ENCODE assay signal across 17 cellular contexts in genomic region chr17:45038771-45039634, GRCh38. TPM values are rescaled to one million over a fixed set of nuclear protein-coding genes. Genes with fewer than 3 reads are reported as not detected.
DNase-seq lines count a peak whose midpoint lies in the region; ATAC-seq, FAIRE-seq and TF ChIP-seq lines count a peak whose summit lies in the region.
"Had no signal": no experiment of that assay in that cellular context is flagged by ENCODE, and none has a peak within 500 bp of the region (broad histone marks: within the 10 kb centered on the region; RNA-seq: fewer than 3 reads in every experiment).

No MANE protein-coding gene starts in this region.

- TF ChIP-seq RAD21 in GM12878 (IDR thresholded peaks at IDR 0.05; ENCODE audit: insufficient read depth, low read depth, low read length) = no peak

- H3K27ac Mint-ChIP-seq in activated CD8-positive, alpha-beta T cell treated with anti-CD3 and anti-CD28 coated beads, Interleukin-2, amount 10 ng/mL, durations not matched to agents 7 days and 5 days = peak overlapping the region; percentile 21
- no peak overlapping the region for H3K27ac Mint-ChIP-seq in activated CD8-positive, alpha-beta T cell treated with anti-CD3 and anti-CD28 coated beads for 36 hours
- H3K27ac Mint-ChIP-seq in T-cell = no peak overlapping the region

- no peak for FAIRE-seq in GM12878 (lab: Jason Lieb, UNC)
- FAIRE-seq: A204.1, islet of Langerhans had no signal

- H3K4me3 ChIP-seq in GM12878 (no peak overlapping the region), thyroid gland (replicated peaks in 1 of 3) (no peak overlapping the region)
- H3K4me3 ChIP-seq: smooth muscle cell, suprapubic skin had no signal

- H3K9me3 ChIP-seq in GM12878 (replicated peaks; ENCODE audit: control insufficient read depth, insufficient read depth, low read length) (no peaks in the 10 kb centered on the region), thyroid gland (no peaks in the 10 kb centered on the region)
- H3K9me3 ChIP-seq: Caco-2, suprapubic skin had no signal

- SMC1A ChIA-PET in GM12878 (lab: Charles Lee; ENCODE audit: uncharacterized antibody, unreplicated experiment) = interaction anchor here (1.2 to 2.9 kb wide), 11 partner anchors 9 to 119 kb away, joined by 3 to 30 read pairs (median 8); partner anchors contain the start of genes DCAKD and NMT1

- no peaks in the 10 kb centered on the region for H3K27me3 Mint-ChIP-seq in activated CD8-positive, alpha-beta T cell treated with anti-CD3 and anti-CD28 coated beads, Interleukin-2, amount 10 ng/mL, durations not matched to agents 7 days and 5 days (ENCODE audit: low read depth)
- H3K27me3 Mint-ChIP-seq in activated CD8-positive, alpha-beta T cell treated with anti-CD3 and anti-CD28 coated beads for 36 hours = no peaks in the 10 kb centered on the region
- no peaks in the 10 kb centered on the region for H3K27me3 Mint-ChIP-seq in T-cell
- H3K27me3 Mint-ChIP-seq: IgD-negative memory B cell had no signal

- no peak for TF ChIP-seq CTCF in activated CD8-positive, alpha-beta T cell treated with anti-CD3 and anti-CD28 coated beads for 36 hours (IDR thresholded peaks at IDR 0.05)
- no peak for TF ChIP-seq CTCF in GM12878 (IDR thresholded peaks at IDR 0.05 in 2 of 3, conservative IDR thresholded peaks at IDR 0.05 in 1 of 3; ENCODE audit: control insufficient read depth in 2 of 3, extremely low read depth in 1 of 3, insufficient read depth in 1 of 3, low read depth in 3 of 3, low read length in 3 of 3)
- TF ChIP-seq CTCF in thyroid gland (IDR thresholded peaks at IDR 0.05) = no peak

- no peak for DNase-seq in activated CD8-positive, alpha-beta T cell treated with anti-CD3 and anti-CD28 coated beads, Interleukin-2, amount 10 ng/mL, durations not matched to agents 7 days and 5 days
- DNase-seq in activated CD8-positive, alpha-beta T cell treated with anti-CD3 and anti-CD28 coated beads for 36 hours = no peak
- DNase-seq in GM12878 (ENCODE audit: low read depth, low spot score) (no peak), left kidney (ENCODE audit: low read depth, low spot score) (peak; percentile 75), thyroid gland (peak; percentile 87 to 92), T-helper 9 cell (no peak), T-cell (no peak)
- DNase-seq: Caco-2, foreskin melanocyte, NCI-H146 had no signal

- no peaks in the 10 kb centered on the region for H4K20me1 ChIP-seq in GM12878 (ENCODE audit: control insufficient read depth, insufficient read depth)

- TSS peak; percentile 43 for BruUV-seq in GM12878 (replicated peaks; lab: Mats Ljungman, UMichigan)

- CTCF ChIA-PET in activated CD8-positive, alpha-beta T cell treated with anti-CD3 and anti-CD28 coated beads, Interleukin-2, amount 10 ng/mL, durations not matched to agents 7 days and 5 days (lab: Charles Lee) = interaction anchor here (1.5 to 1.6 kb wide), 2 partner anchors 11 to 17 kb away, joined by 3 to 8 read pairs; no protein-coding TSS in a partner anchor
- CTCF ChIA-PET in activated CD8-positive, alpha-beta T cell treated with anti-CD3 and anti-CD28 coated beads for 36 hours (lab: Charles Lee) = interaction anchor here (1.5 to 1.6 kb wide), 2 partner anchors 10 to 17 kb away, joined by 4 to 7 read pairs; no protein-coding TSS in a partner anchor
- CTCF ChIA-PET in GM12878 (lab: Yijun Ruan, JAX) = interaction anchor here (0.7 to 4.3 kb wide), 11 partner anchors 10 to 1021 kb away, joined by 3 to 24 read pairs (median 7); partner anchors contain the start of gene ACBD4
- CTCF ChIA-PET in T-cell (lab: Charles Lee) = no interaction called here

- no peak for TF ChIP-seq POLR2A in GM12878 (IDR thresholded peaks at IDR 0.05; ENCODE audit: low read depth, low read length)
- TF ChIP-seq POLR2A in thyroid gland (IDR thresholded peaks at IDR 0.05) = peak in 1 of 2 donors; percentile 22

- H3K4me1 ChIP-seq in GM12878 (ENCODE audit: control insufficient read depth, insufficient read depth, low read length) = peaks cover 6% of the 10 kb centered on the region
- H3K4me1 ChIP-seq in thyroid gland = peaks cover 33 to 36% of the 10 kb centered on the region in 2 donors

- peak overlapping the region; percentile 69 for H3K27ac ChIP-seq in GM12878 (ENCODE audit: control insufficient read depth, insufficient read depth)
- peak overlapping the region; percentile 58 to 77 (median 65) for H3K27ac ChIP-seq in thyroid gland
- H3K27ac ChIP-seq: suprapubic skin had no signal

- in situ Hi-C loops in GM12878 (cut with MboI) = no loop called here

- no peak for TF ChIP-seq EP300 in GM12878 (IDR thresholded peaks at IDR 0.05; ENCODE audit: borderline replicate concordance in 1 of 2, control insufficient read depth in 1 of 2, low read depth in 2 of 2, low read length in 2 of 2)

- POLR2A ChIA-PET in activated CD8-positive, alpha-beta T cell treated with anti-CD3 and anti-CD28 coated beads, Interleukin-2, amount 10 ng/mL, durations not matched to agents 7 days and 5 days (lab: Charles Lee) = no interaction called here
- POLR2A ChIA-PET in activated CD8-positive, alpha-beta T cell treated with anti-CD3 and anti-CD28 coated beads for 36 hours (lab: Charles Lee) = interaction anchor here (0.8 to 1.5 kb wide), 5 partner anchors 10 to 92 kb away, joined by 3 read pairs; partner anchors contain the start of gene DCAKD
- POLR2A ChIA-PET in GM12878 (lab: Charles Lee) = interaction anchor here (0.5 to 4.2 kb wide), 12 partner anchors 8 to 139 kb away, joined by 3 to 34 read pairs (median 4); partner anchors contain the start of genes DCAKD, HEXIM1 and NMT1
- POLR2A ChIA-PET in T-cell (lab: Charles Lee) = no interaction called here

- H3K4me2 ChIP-seq in GM12878 (ENCODE audit: control insufficient read depth, insufficient read depth) = no peak overlapping the region
- H3K4me2 ChIP-seq: smooth muscle cell had no signal

- H3K36me3 ChIP-seq in GM12878 (ENCODE audit: control insufficient read depth in 2 of 2, insufficient read depth in 2 of 2, low read length in 1 of 2) (no peaks in the 10 kb centered on the region; a peak in 2 of 4 replicates), thyroid gland (peaks cover 3 to 4% of the 10 kb centered on the region in 2 donors)

- H3K36me3 Mint-ChIP-seq in activated CD8-positive, alpha-beta T cell treated with anti-CD3 and anti-CD28 coated beads, Interleukin-2, amount 10 ng/mL, durations not matched to agents 7 days and 5 days (ENCODE audit: low read depth) = peaks cover 16% of the 10 kb centered on the region
- H3K36me3 Mint-ChIP-seq in activated CD8-positive, alpha-beta T cell treated with anti-CD3 and anti-CD28 coated beads for 36 hours (ENCODE audit: low read depth) = peaks cover 16% of the 10 kb centered on the region
- peaks cover 13% of the 10 kb centered on the region for H3K36me3 Mint-ChIP-seq in T-cell

- peak overlapping the region; percentile 4; the same call in 1 of the 2 replicates for H3K9ac ChIP-seq in GM12878 (ENCODE audit: control insufficient read depth, insufficient read depth, low read length)

- no peak for ATAC-seq in activated CD8-positive, alpha-beta T cell treated with anti-CD3 and anti-CD28 coated beads, Interleukin-2, amount 10 ng/mL, durations not matched to agents 7 days and 5 days
- ATAC-seq in activated CD8-positive, alpha-beta T cell treated with anti-CD3 and anti-CD28 coated beads for 36 hours = no peak
- ATAC-seq in GM12878 (no peak), T-cell (replicated peaks in 1 of 4) (no peak), HG02981 (IDR thresholded peaks at IDR 0.05; ENCODE audit: unreplicated experiment) (no peak)

- intact Hi-C loops in activated CD8-positive, alpha-beta T cell treated with anti-CD3 and anti-CD28 coated beads for 36 hours (cut with micrococcal nuclease) = no loop called here
- intact Hi-C loops in GM12878 (cut with micrococcal nuclease; ENCODE audit: unreplicated experiment) = no loop called here
- intact Hi-C loops in thyroid gland (cut with DNase I) = no loop called here

- no peaks in the 10 kb centered on the region for H3K9me3 Mint-ChIP-seq in activated CD8-positive, alpha-beta T cell treated with anti-CD3 and anti-CD28 coated beads, Interleukin-2, amount 10 ng/mL, durations not matched to agents 7 days and 5 days (ENCODE audit: insufficient read depth)
- no peaks in the 10 kb centered on the region for H3K9me3 Mint-ChIP-seq in activated CD8-positive, alpha-beta T cell treated with anti-CD3 and anti-CD28 coated beads for 36 hours
- H3K9me3 Mint-ChIP-seq in T-cell = no peaks in the 10 kb centered on the region
- H3K9me3 Mint-ChIP-seq: IgD-negative memory B cell, neural crest cell had no signal

- WGBS in GM12878 (ENCODE audit: insufficient coverage, insufficient replicate concordance, low lambda C conversion rate, missing lambda C conversion rate) = 81% methylated on average over 12 of the region's 12 CpGs
- 62 to 75% methylated on average over 11 to 12 of the region's 12 CpGs for WGBS in thyroid gland, 2 donors

- H3K27me3 ChIP-seq in GM12878 (replicated peaks in 1 of 2; ENCODE audit: control insufficient read depth in 2 of 2, insufficient read depth in 2 of 2, low read length in 1 of 2) (no peaks in the 10 kb centered on the region), thyroid gland (no peaks in the 10 kb centered on the region)
- H3K27me3 ChIP-seq: suprapubic skin had no signal

- H3K4me3 Mint-ChIP-seq in activated CD8-positive, alpha-beta T cell treated with anti-CD3 and anti-CD28 coated beads, Interleukin-2, amount 10 ng/mL, durations not matched to agents 7 days and 5 days = no peak overlapping the region
- H3K4me3 Mint-ChIP-seq in activated CD8-positive, alpha-beta T cell treated with anti-CD3 and anti-CD28 coated beads for 36 hours = no peak overlapping the region
- no peak overlapping the region for H3K4me3 Mint-ChIP-seq in T-cell
- H3K4me3 Mint-ChIP-seq: neural crest cell had no signal

- no peak overlapping the region for H2AFZ ChIP-seq in GM12878 (ENCODE audit: control insufficient read depth, low read depth, low read length)

- RAD21 ChIA-PET in GM12878 (lab: Charles Lee; ENCODE audit: unreplicated experiment) = interaction anchor here (1.3 to 3.1 kb wide), 6 partner anchors 11 to 118 kb away, joined by 5 to 26 read pairs (median 8); partner anchors contain the start of genes DCAKD and NMT1

- peaks cover 5% of the 10 kb centered on the region for H3K4me1 Mint-ChIP-seq in activated CD8-positive, alpha-beta T cell treated with anti-CD3 and anti-CD28 coated beads, Interleukin-2, amount 10 ng/mL, durations not matched to agents 7 days and 5 days (ENCODE audit: low read depth)
- peaks cover 24% of the 10 kb centered on the region for H3K4me1 Mint-ChIP-seq in activated CD8-positive, alpha-beta T cell treated with anti-CD3 and anti-CD28 coated beads for 36 hours (ENCODE audit: low read depth)
- peaks cover 17 to 22% (median 21%) of the 10 kb centered on the region in 3 donors for H3K4me1 Mint-ChIP-seq in T-cell

- H3K79me2 ChIP-seq in GM12878 (ENCODE audit: control insufficient read depth, insufficient read depth, low read length) = peaks cover 19% of the 10 kb centered on the region

RNA-seq across cellular contexts. Expression of gene DCAKD, which starts 12.4 kb away (rescaled TPM):
- 10 to 100 TPM; 32.9 to 33.7 TPM for total RNA-seq in activated CD8-positive, alpha-beta T cell treated with anti-CD3 and anti-CD28 coated beads, Interleukin-2, amount 10 ng/mL, durations not matched to agents 7 days and 5 days
- total RNA-seq in activated CD8-positive, alpha-beta T cell treated with anti-CD3 and anti-CD28 coated beads for 36 hours = 10 to 100 TPM; 34.3 to 35.8 TPM
- 35.2 and 43.0 TPM in 2 replicates for total RNA-seq in GM12878 (2013; cell fraction: nucleolus; rRNA removed)
- total RNA-seq in GM12878 (2014; rRNA removed) = 49.4 and 62.7 TPM in 2 replicates
- total RNA-seq in GM12878 (2014; rRNA removed; fragmentation: Illumina TruSeq; extraction: Trizol) = 23.0 and 27.9 TPM in 2 replicates
- total RNA-seq in GM12878 (2021) = 44.4 and 45.8 TPM in 2 replicates
- polyA plus RNA-seq in GM12878 (2011; ENCODE audit: low read depth) = 11.7 TPM
- 14.1 and 32.8 TPM in 2 replicates for polyA plus RNA-seq in GM12878 (2011; rRNA removed)
- 55.7 and 60.8 TPM in 2 replicates for polyA plus RNA-seq in GM12878 (2011; cell fraction: cytosol; rRNA removed)
- 57.5 and 71.0 TPM in 2 replicates for polyA plus RNA-seq in GM12878 (2011; cell fraction: nucleus; rRNA removed)
- polyA plus RNA-seq in GM12878 (2012) = 26.3 and 28.2 TPM in 2 replicates
- polyA plus RNA-seq in GM12878 (2014; fragmentation: Illumina TruSeq; extraction: Trizol) = 18.9 and 21.5 TPM in 2 replicates
- polyA plus RNA-seq in GM12878 (2014; fragmentation: Nextera tagmentation; extraction: Ambion mirVana) = 10 to 100 TPM; 11.6 to 11.7 TPM
- 45.7 and 46.5 TPM in 2 replicates for polyA plus RNA-seq in GM12878 (2014; rRNA removed)
- 10 to 100 TPM; 43.8 to 46.1 TPM for polyA plus RNA-seq in GM12878 (2016; fragmentation: Nextera tagmentation; extraction: Ambion mirVana)
- polyA minus RNA-seq in GM12878 (2011; rRNA and poly(A)+ RNA removed) = 29.1 and 56.8 TPM in 2 replicates
- 22.7 and 27.9 TPM in 2 replicates for polyA minus RNA-seq in GM12878 (2011; cell fraction: cytosol; rRNA and poly(A)+ RNA removed)
- 21.2 and 26.2 TPM in 2 replicates for polyA minus RNA-seq in GM12878 (2011; cell fraction: nucleus; rRNA and poly(A)+ RNA removed)
- total RNA-seq in thyroid gland = 100 to 1,000 TPM in 1 of 4 donors, 10 to 100 TPM in 3; 53.5 to 102 (median 72.9) TPM
- 10 to 100 TPM; 18.7 to 40.7 (median 29.7) TPM for total RNA-seq in T-cell

RNA-seq across cellular contexts. Expression of gene NMT1, which starts 22.1 kb away (rescaled TPM):
- 100 to 1,000 TPM; 125 to 143 TPM for total RNA-seq in activated CD8-positive, alpha-beta T cell treated with anti-CD3 and anti-CD28 coated beads, Interleukin-2, amount 10 ng/mL, durations not matched to agents 7 days and 5 days
- 100 to 1,000 TPM; 156 to 169 TPM for total RNA-seq in activated CD8-positive, alpha-beta T cell treated with anti-CD3 and anti-CD28 coated beads for 36 hours
- 95.0 and 103 TPM in 2 replicates for total RNA-seq in GM12878 (2013; cell fraction: nucleolus; rRNA removed)
- total RNA-seq in GM12878 (2014; rRNA removed) (118 and 121 TPM in 2 replicates), GM12878 (2014; rRNA removed; fragmentation: Illumina TruSeq; extraction: Trizol) (391 and 395 TPM in 2 replicates), GM12878 (2021) (204 and 223 TPM in 2 replicates), thyroid gland (10 to 100 TPM; 71.7 to 98.9 (median 85.2) TPM), T-cell (100 to 1,000 TPM in 3 of 5 donors, 10 to 100 TPM in 2; 79.5 to 139 (median 125) TPM)
- polyA plus RNA-seq in GM12878 (2011; ENCODE audit: low read depth) = 42.9 TPM
- polyA plus RNA-seq in GM12878 (2011; rRNA removed) (116 and 138 TPM in 2 replicates), GM12878 (2014; fragmentation: Illumina TruSeq; extraction: Trizol) (80.7 and 216 TPM in 2 replicates), GM12878 (2014; fragmentation: Nextera tagmentation; extraction: Ambion mirVana) (100 to 1,000 TPM; 282 to 342 TPM), GM12878 (2014; rRNA removed) (96.7 and 112 TPM in 2 replicates), GM12878 (2016; fragmentation: Nextera tagmentation; extraction: Ambion mirVana) (100 to 1,000 TPM; 221 to 226 TPM)
- polyA plus RNA-seq in GM12878 (2011; cell fraction: cytosol; rRNA removed) = 65.2 and 75.7 TPM in 2 replicates
- polyA plus RNA-seq in GM12878 (2011; cell fraction: nucleus; rRNA removed) = 129 and 147 TPM in 2 replicates
- polyA plus RNA-seq in GM12878 (2012) = 87.9 and 96.7 TPM in 2 replicates
- 62.4 and 90.4 TPM in 2 replicates for polyA minus RNA-seq in GM12878 (2011; rRNA and poly(A)+ RNA removed)
- polyA minus RNA-seq in GM12878 (2011; cell fraction: cytosol; rRNA and poly(A)+ RNA removed) = 128 and 150 TPM in 2 replicates
- 33.1 and 219 TPM in 2 replicates for polyA minus RNA-seq in GM12878 (2011; cell fraction: nucleus; rRNA and poly(A)+ RNA removed)

Comparison
In these comparisons a context has a peak if more than half of its experiments do, and no peak if none do; other contexts are left out.
1. POLR2A ChIA-PET loops: an anchor here in activated CD8-positive, alpha-beta T cell treated with anti-CD3 and anti-CD28 coated beads for 36 hours (0.8 to 1.5 kb wide) and GM12878 (0.5 to 4.2 kb wide); none called in activated CD8-positive, alpha-beta T cell treated with anti-CD3 and anti-CD28 coated beads, Interleukin-2, amount 10 ng/mL, durations not matched to agents 7 days and 5 days and T-cell.
2. DNase-seq: peak in left kidney (single experiment) and thyroid gland (2 of 2); none in activated CD8-positive, alpha-beta T cell treated with anti-CD3 and anti-CD28 coated beads, Interleukin-2, amount 10 ng/mL, durations not matched to agents 7 days and 5 days (single experiment), activated CD8-positive, alpha-beta T cell treated with anti-CD3 and anti-CD28 coated beads for 36 hours (single experiment), GM12878 (single experiment), T-helper 9 cell (single experiment) and T-cell (0 of 34).
3. CTCF ChIA-PET loops: an anchor here in activated CD8-positive, alpha-beta T cell treated with anti-CD3 and anti-CD28 coated beads, Interleukin-2, amount 10 ng/mL, durations not matched to agents 7 days and 5 days (1.5 to 1.6 kb wide), activated CD8-positive, alpha-beta T cell treated with anti-CD3 and anti-CD28 coated beads for 36 hours (1.5 to 1.6 kb wide) and GM12878 (0.7 to 4.3 kb wide); none called in T-cell.